Comparison of ENCODE assay signal across 9 cellular contexts in the genomic region with DNA sequence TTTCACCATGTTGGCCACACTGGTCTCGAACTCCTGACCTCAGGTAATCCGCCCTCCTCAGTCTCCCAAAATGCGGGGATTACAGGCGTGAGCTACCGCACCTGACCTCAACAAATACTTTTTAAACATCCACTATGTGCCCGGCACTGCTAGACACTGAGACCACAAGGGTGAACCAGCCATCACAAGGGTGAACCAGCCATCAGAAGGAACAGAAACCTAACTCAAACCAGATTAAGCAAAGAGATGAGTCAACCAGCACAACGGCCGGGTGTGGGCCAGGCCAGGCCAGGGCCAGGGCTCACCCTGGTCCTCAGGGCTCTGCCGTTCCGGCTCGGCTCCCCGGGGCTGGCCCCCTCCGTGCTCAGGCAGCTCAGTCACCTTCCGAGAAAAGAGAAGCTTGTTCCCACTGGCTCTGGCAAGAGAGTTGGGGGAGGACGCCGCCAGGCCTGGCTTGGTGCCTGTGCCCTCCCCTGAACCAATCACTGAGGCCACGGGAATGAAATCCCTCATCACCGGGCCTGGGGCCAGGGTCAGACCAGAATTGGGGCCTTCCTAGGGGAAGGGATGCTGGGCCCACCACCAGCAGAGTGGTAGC. TPM values are rescaled to one million over a fixed set of nuclear protein-coding genes. Genes with fewer than 3 reads are reported as not detected.
A peak's percentile ranks its signal among the peaks of the same experiment; 100 is the strongest.
DNase-seq lines count a peak whose midpoint lies in the region; ATAC-seq and TF ChIP-seq lines count a peak whose summit lies in the region.
"Had no signal": no experiment of that assay in that cellular context is flagged by ENCODE, and none has a peak within 500 bp of the region (broad histone marks: within the 10 kb centered on the region; RNA-seq: fewer than 3 reads in every experiment).

No MANE protein-coding gene starts in this region.

- H3K36me3 Mint-ChIP-seq in HFFc6 (ENCODE audit: low read depth) = no peaks in the 10 kb centered on the region
- H3K36me3 Mint-ChIP-seq in activated T-helper 2 cell treated with anti-CD3 and anti-CD28 coated beads, Interferon-gamma antibody, Interleukin-2, Interleukin-4, amounts not matched to agents 10 μg/mL and 5 μg/mL and 100 μg/mL, durations not matched to agents 14 hours and 24 hours and 36 hours (ENCODE audit: low read depth) = no peaks in the 10 kb centered on the region
- no peaks in the 10 kb centered on the region for H3K36me3 Mint-ChIP-seq in activated naive CD8-positive, alpha-beta T cell treated with anti-CD3 and anti-CD28 coated beads, Interleukin-2, amount 50 U/mL, for 24 hours (ENCODE audit: low read depth)

- H3K9me3 Mint-ChIP-seq in HFFc6 = no peaks in the 10 kb centered on the region
- H3K9me3 Mint-ChIP-seq in activated T-helper 2 cell treated with anti-CD3 and anti-CD28 coated beads, Interferon-gamma antibody, Interleukin-2, Interleukin-4, amounts not matched to agents 10 μg/mL and 5 μg/mL and 100 μg/mL, durations not matched to agents 14 hours and 24 hours and 36 hours = no peaks in the 10 kb centered on the region
- no peaks in the 10 kb centered on the region for H3K9me3 Mint-ChIP-seq in activated naive CD8-positive, alpha-beta T cell treated with anti-CD3 and anti-CD28 coated beads, Interleukin-2, amount 50 U/mL, for 24 hours
- H3K9me3 Mint-ChIP-seq: stimulated activated naive CD8-positive, alpha-beta T cell treated with anti-CD3 and anti-CD28 coated beads, Interleukin-15, amount 100 ng/mL, for 72 hours had no signal

- peak; percentile 84 for ATAC-seq in GM18873 (IDR thresholded peaks at IDR 0.05; ENCODE audit: low FRiP score, unreplicated experiment)
- peak; percentile 63 for ATAC-seq in HG03175 (IDR thresholded peaks at IDR 0.05; ENCODE audit: unreplicated experiment)
- peak; percentile 93 for ATAC-seq in esophagus mucosa
- peak; percentile 59 for ATAC-seq in sciatic nerve
- ATAC-seq in activated naive CD8-positive, alpha-beta T cell treated with anti-CD3 and anti-CD28 coated beads, Interleukin-2, amount 50 U/mL, for 24 hours = no peak
- ATAC-seq: stimulated activated naive CD8-positive, alpha-beta T cell treated with anti-CD3 and anti-CD28 coated beads, Interleukin-15, amount 100 ng/mL, for 72 hours had no signal

- H3K4me3 Mint-ChIP-seq in HFFc6 = no peak overlapping the region
- no peak overlapping the region for H3K4me3 Mint-ChIP-seq in activated T-helper 2 cell treated with anti-CD3 and anti-CD28 coated beads, Interferon-gamma antibody, Interleukin-2, Interleukin-4, amounts not matched to agents 10 μg/mL and 5 μg/mL and 100 μg/mL, durations not matched to agents 14 hours and 24 hours and 36 hours (ENCODE audit: low read depth)
- no peak overlapping the region for H3K4me3 Mint-ChIP-seq in activated naive CD8-positive, alpha-beta T cell treated with anti-CD3 and anti-CD28 coated beads, Interleukin-2, amount 50 U/mL, for 24 hours
- H3K4me3 Mint-ChIP-seq: stimulated activated naive CD8-positive, alpha-beta T cell treated with anti-CD3 and anti-CD28 coated beads, Interleukin-15, amount 100 ng/mL, for 72 hours had no signal

- H3K27ac Mint-ChIP-seq in HFFc6 = no peak overlapping the region
- no peak overlapping the region for H3K27ac Mint-ChIP-seq in activated T-helper 2 cell treated with anti-CD3 and anti-CD28 coated beads, Interferon-gamma antibody, Interleukin-2, Interleukin-4, amounts not matched to agents 10 μg/mL and 5 μg/mL and 100 μg/mL, durations not matched to agents 14 hours and 24 hours and 36 hours
- no peak overlapping the region for H3K27ac Mint-ChIP-seq in activated naive CD8-positive, alpha-beta T cell treated with anti-CD3 and anti-CD28 coated beads, Interleukin-2, amount 50 U/mL, for 24 hours
- H3K27ac Mint-ChIP-seq: stimulated activated naive CD8-positive, alpha-beta T cell treated with anti-CD3 and anti-CD28 coated beads, Interleukin-15, amount 100 ng/mL, for 72 hours had no signal

- peaks cover 10% of the 10 kb centered on the region; the same call in 1 of the 2 replicates for H3K27me3 Mint-ChIP-seq in HFFc6 (ENCODE audit: insufficient read depth)
- H3K27me3 Mint-ChIP-seq in activated T-helper 2 cell treated with anti-CD3 and anti-CD28 coated beads, Interferon-gamma antibody, Interleukin-2, Interleukin-4, amounts not matched to agents 10 μg/mL and 5 μg/mL and 100 μg/mL, durations not matched to agents 14 hours and 24 hours and 36 hours (ENCODE audit: low read depth) = no peaks in the 10 kb centered on the region
- H3K27me3 Mint-ChIP-seq in activated naive CD8-positive, alpha-beta T cell treated with anti-CD3 and anti-CD28 coated beads, Interleukin-2, amount 50 U/mL, for 24 hours = no peaks in the 10 kb centered on the region
- H3K27me3 Mint-ChIP-seq: stimulated activated naive CD8-positive, alpha-beta T cell treated with anti-CD3 and anti-CD28 coated beads, Interleukin-15, amount 100 ng/mL, for 72 hours had no signal

- peaks cover 15% of the 10 kb centered on the region; the same call in 1 of the 2 replicates for H3K4me1 Mint-ChIP-seq in HFFc6 (ENCODE audit: low read depth)
- H3K4me1 Mint-ChIP-seq in activated T-helper 2 cell treated with anti-CD3 and anti-CD28 coated beads, Interferon-gamma antibody, Interleukin-2, Interleukin-4, amounts not matched to agents 10 μg/mL and 5 μg/mL and 100 μg/mL, durations not matched to agents 14 hours and 24 hours and 36 hours (ENCODE audit: low read depth) = peaks cover 3% of the 10 kb centered on the region
- peaks cover 2% of the 10 kb centered on the region for H3K4me1 Mint-ChIP-seq in activated naive CD8-positive, alpha-beta T cell treated with anti-CD3 and anti-CD28 coated beads, Interleukin-2, amount 50 U/mL, for 24 hours
- H3K4me1 Mint-ChIP-seq: stimulated activated naive CD8-positive, alpha-beta T cell treated with anti-CD3 and anti-CD28 coated beads, Interleukin-15, amount 100 ng/mL, for 72 hours had no signal

- intact Hi-C loops in sciatic nerve (cut with DNase I) = no loop called here
- intact Hi-C loops in activated T-helper 2 cell treated with anti-CD3 and anti-CD28 coated beads, Interferon-gamma antibody, Interleukin-2, Interleukin-4, amounts not matched to agents 10 μg/mL and 5 μg/mL and 100 μg/mL, durations not matched to agents 14 hours and 24 hours and 36 hours (cut with micrococcal nuclease) = no loop called here

- TF ChIP-seq CTCF in HFFc6 (IDR thresholded peaks at IDR 0.05) = no peak

- DNase-seq in sciatic nerve (ENCODE audit: low spot score) = peak; percentile 67
- DNase-seq in stimulated activated CD4-positive, alpha-beta T cell treated with anti-CD3 and anti-CD28 coated beads, Interleukin-2, amount 100 ng/mL, for 24 hours = no peak
- no peak for DNase-seq in HFFc6
- no peak for DNase-seq in activated T-helper 2 cell treated with anti-CD3 and anti-CD28 coated beads, Interferon-gamma antibody, Interleukin-2, Interleukin-4, amounts not matched to agents 10 μg/mL and 5 μg/mL and 100 μg/mL, durations not matched to agents 14 hours and 24 hours and 36 hours (ENCODE audit: low spot score)
- DNase-seq in activated naive CD8-positive, alpha-beta T cell treated with anti-CD3 and anti-CD28 coated beads, Interleukin-2, amount 50 U/mL, for 24 hours = no peak
- DNase-seq: stimulated activated naive CD8-positive, alpha-beta T cell treated with anti-CD3 and anti-CD28 coated beads, Interleukin-15, amount 100 ng/mL, for 72 hours had no signal

RNA-seq across cellular contexts. Expression of gene TEX44, which starts 4.4 kb away (rescaled TPM):
- total RNA-seq in esophagus mucosa (not detected), sciatic nerve (not detected)
- not detected for total RNA-seq in HFFc6 (2021; fragmentation: NEBNext Ultra II Directional; extraction: Animal tissue kit (Norgen Biotek cat#: 25700))
- not detected in 2 replicates for total RNA-seq in activated T-helper 2 cell treated with anti-CD3 and anti-CD28 coated beads, Interferon-gamma antibody, Interleukin-2, Interleukin-4, amounts not matched to agents 10 μg/mL and 5 μg/mL and 100 μg/mL, durations not matched to agents 14 hours and 24 hours and 36 hours
